ENCODE assay signal across 9 cellular contexts in genomic region chr12:47757360-47757839, GRCh38. TPM values are rescaled to one million over a fixed set of nuclear protein-coding genes. Genes with fewer than 3 reads are reported as not detected.
DNase-seq lines count a peak whose midpoint lies in the region; ATAC-seq and TF ChIP-seq lines count a peak whose summit lies in the region.
"Had no signal": no experiment of that assay in that cellular context is flagged by ENCODE, and none has a peak within 500 bp of the region (broad histone marks: within the 10 kb centered on the region; RNA-seq: fewer than 3 reads in every experiment).

No MANE protein-coding gene starts in this region.

- peak overlapping the region; percentile 13 for H3K27ac Mint-ChIP-seq in activated naive CD8-positive, alpha-beta T cell treated with anti-CD3 and anti-CD28 coated beads, Interleukin-2, amount 10 ng/mL, durations not matched to agents 7 days and 5 days
- no peak overlapping the region for H3K27ac Mint-ChIP-seq in activated naive CD8-positive, alpha-beta T cell treated with anti-CD3 and anti-CD28 coated beads for 36 hours
- H3K27ac Mint-ChIP-seq in dendritic cell treated with granulocyte-macrophage colony-stimulating factor and Interleukin-4, amounts not matched to agents 40 ng/mL and 50 ng/mL, for 4 days: peak overlapping the region; percentile 3

- H3K79me2 ChIP-seq in MM.1S (ENCODE audit: low read length): no peaks in the 10 kb centered on the region

- H3K9ac ChIP-seq in mucosa of stomach (ENCODE audit: low read length): peak overlapping the region; percentile 90
- H3K9ac ChIP-seq in MM.1S (ENCODE audit: low read length): no peak overlapping the region

- H3K4me3 Mint-ChIP-seq in activated naive CD8-positive, alpha-beta T cell treated with anti-CD3 and anti-CD28 coated beads, Interleukin-2, amount 10 ng/mL, durations not matched to agents 7 days and 5 days: no peak overlapping the region
- no peak overlapping the region for H3K4me3 Mint-ChIP-seq in activated naive CD8-positive, alpha-beta T cell treated with anti-CD3 and anti-CD28 coated beads for 36 hours
- H3K4me3 Mint-ChIP-seq in dendritic cell treated with granulocyte-macrophage colony-stimulating factor and Interleukin-4, amounts not matched to agents 40 ng/mL and 50 ng/mL, for 4 days: no peak overlapping the region

- H3K36me3 ChIP-seq in mucosa of stomach (ENCODE audit: control insufficient read depth, insufficient read depth, low read length): no peaks in the 10 kb centered on the region
- H3K36me3 ChIP-seq in tibial artery: no peaks in the 10 kb centered on the region
- H3K36me3 ChIP-seq in BE2C: no peaks in the 10 kb centered on the region
- H3K36me3 ChIP-seq in MG63: no peaks in the 10 kb centered on the region
- no peaks in the 10 kb centered on the region for H3K36me3 ChIP-seq in MM.1S (replicated peaks; ENCODE audit: insufficient read depth, low read length)

- intact Hi-C loops in dendritic cell treated with granulocyte-macrophage colony-stimulating factor and Interleukin-4, amounts not matched to agents 40 ng/mL and 50 ng/mL, for 4 days (cut with micrococcal nuclease): loop anchor here (5.0 kb wide), 1 partner anchor 105 kb away; no protein-coding TSS in a partner anchor
- intact Hi-C loops in tibial artery (cut with DNase I; ENCODE audit: low total_unique reads): no loop called here

- peak overlapping the region; percentile 77 to 83 for H3K27ac ChIP-seq in tibial artery
- H3K27ac ChIP-seq in MM.1S (ENCODE audit: low read length): no peak overlapping the region

- POLR2A ChIA-PET in activated naive CD8-positive, alpha-beta T cell treated with anti-CD3 and anti-CD28 coated beads, Interleukin-2, amount 10 ng/mL, durations not matched to agents 7 days and 5 days (lab: Charles Lee): interaction anchor here (1.5 kb wide), 1 partner anchor 10 kb away, joined by 5 read pairs; no protein-coding TSS in a partner anchor

- no peaks in the 10 kb centered on the region for H3K36me3 Mint-ChIP-seq in activated naive CD8-positive, alpha-beta T cell treated with anti-CD3 and anti-CD28 coated beads, Interleukin-2, amount 10 ng/mL, durations not matched to agents 7 days and 5 days
- no peaks in the 10 kb centered on the region for H3K36me3 Mint-ChIP-seq in activated naive CD8-positive, alpha-beta T cell treated with anti-CD3 and anti-CD28 coated beads for 36 hours
- H3K36me3 Mint-ChIP-seq in dendritic cell treated with granulocyte-macrophage colony-stimulating factor and Interleukin-4, amounts not matched to agents 40 ng/mL and 50 ng/mL, for 4 days (ENCODE audit: low read depth): no peaks in the 10 kb centered on the region

- peaks cover 32% of the 10 kb centered on the region for H3K4me1 Mint-ChIP-seq in activated naive CD8-positive, alpha-beta T cell treated with anti-CD3 and anti-CD28 coated beads, Interleukin-2, amount 10 ng/mL, durations not matched to agents 7 days and 5 days
- peaks cover 35% of the 10 kb centered on the region for H3K4me1 Mint-ChIP-seq in activated naive CD8-positive, alpha-beta T cell treated with anti-CD3 and anti-CD28 coated beads for 36 hours
- H3K4me1 Mint-ChIP-seq in dendritic cell treated with granulocyte-macrophage colony-stimulating factor and Interleukin-4, amounts not matched to agents 40 ng/mL and 50 ng/mL, for 4 days (ENCODE audit: low read depth): peaks cover 46% of the 10 kb centered on the region

- no peaks in the 10 kb centered on the region for H3K9me3 Mint-ChIP-seq in activated naive CD8-positive, alpha-beta T cell treated with anti-CD3 and anti-CD28 coated beads, Interleukin-2, amount 10 ng/mL, durations not matched to agents 7 days and 5 days
- H3K9me3 Mint-ChIP-seq in activated naive CD8-positive, alpha-beta T cell treated with anti-CD3 and anti-CD28 coated beads for 36 hours: no peaks in the 10 kb centered on the region
- H3K9me3 Mint-ChIP-seq in dendritic cell treated with granulocyte-macrophage colony-stimulating factor and Interleukin-4, amounts not matched to agents 40 ng/mL and 50 ng/mL, for 4 days: no peaks in the 10 kb centered on the region

- H3K27me3 ChIP-seq in mucosa of stomach (ENCODE audit: control insufficient read depth, insufficient read depth, low read length) (no peaks in the 10 kb centered on the region), tibial artery (no peaks in the 10 kb centered on the region), BE2C (no peaks in the 10 kb centered on the region), MG63 (no peaks in the 10 kb centered on the region), MM.1S (replicated peaks; ENCODE audit: insufficient read depth, low read length) (0 out of 2 replicates have a peak, but pooled peaks cover 3% of the 10 kb centered on the region)

- H3K4me3 ChIP-seq in mucosa of stomach (ENCODE audit: low read length): peak overlapping the region; percentile 74
- peak overlapping the region; percentile 58 to 79 for H3K4me3 ChIP-seq in tibial artery
- H3K4me3 ChIP-seq in BE2C (ENCODE audit: low read depth, low read length): no peak overlapping the region
- H3K4me3 ChIP-seq in MG63: no peak overlapping the region
- H3K4me3 ChIP-seq in MM.1S (ENCODE audit: low read length): no peak overlapping the region

- H3K4me2 ChIP-seq in MM.1S (ENCODE audit: low read depth, low read length): no peak overlapping the region

- peaks cover 16% of the 10 kb centered on the region for H3F3A ChIP-seq in MM.1S (ENCODE audit: insufficient read depth, low read length)

- H2AFZ ChIP-seq in MM.1S (ENCODE audit: low read length): no peak overlapping the region

- H3K9me3 ChIP-seq in mucosa of stomach (ENCODE audit: control insufficient read depth, low read length) (no peaks in the 10 kb centered on the region), tibial artery (no peaks in the 10 kb centered on the region), BE2C (no peaks in the 10 kb centered on the region), MG63 (no peaks in the 10 kb centered on the region), MM.1S (replicated peaks; ENCODE audit: insufficient read depth, low read length) (no peaks in the 10 kb centered on the region)

- H3K27me3 Mint-ChIP-seq in activated naive CD8-positive, alpha-beta T cell treated with anti-CD3 and anti-CD28 coated beads, Interleukin-2, amount 10 ng/mL, durations not matched to agents 7 days and 5 days: peaks cover 4% of the 10 kb centered on the region
- H3K27me3 Mint-ChIP-seq in activated naive CD8-positive, alpha-beta T cell treated with anti-CD3 and anti-CD28 coated beads for 36 hours: no peaks in the 10 kb centered on the region
- H3K27me3 Mint-ChIP-seq in dendritic cell treated with granulocyte-macrophage colony-stimulating factor and Interleukin-4, amounts not matched to agents 40 ng/mL and 50 ng/mL, for 4 days: peaks cover 27% of the 10 kb centered on the region

- no peak for DNase-seq in activated naive CD8-positive, alpha-beta T cell treated with anti-CD3 and anti-CD28 coated beads, Interleukin-2, amount 10 ng/mL, durations not matched to agents 7 days and 5 days
- DNase-seq in activated naive CD8-positive, alpha-beta T cell treated with anti-CD3 and anti-CD28 coated beads for 36 hours: no peak
- DNase-seq in tibial artery (no peak), BE2C (no peak), MG63 (no peak), MM.1S (no peak)
- DNase-seq: left colon had no signal

- peaks cover 71% of the 10 kb centered on the region for H3K4me1 ChIP-seq in mucosa of stomach (ENCODE audit: control insufficient read depth, insufficient read depth, low read length)
- H3K4me1 ChIP-seq in tibial artery: peaks cover 0 to 71% (median 65%) of the 10 kb centered on the region in 4 donors
- peaks cover 57% of the 10 kb centered on the region for H3K4me1 ChIP-seq in BE2C
- H3K4me1 ChIP-seq in MM.1S (ENCODE audit: low read length): peaks cover 32% of the 10 kb centered on the region

- no peak for ATAC-seq in activated naive CD8-positive, alpha-beta T cell treated with anti-CD3 and anti-CD28 coated beads, Interleukin-2, amount 10 ng/mL, durations not matched to agents 7 days and 5 days (ENCODE audit: low read depth)
- ATAC-seq: left colon had no signal

- H3K9me2 ChIP-seq in MM.1S (replicated peaks; ENCODE audit: insufficient read depth, low read length): no peaks in the 10 kb centered on the region

- H4K20me1 ChIP-seq in MM.1S (ENCODE audit: insufficient read depth, low read length): no peaks in the 10 kb centered on the region

- TF ChIP-seq CTCF in tibial artery (IDR thresholded peaks at IDR 0.05) (no peak), BE2C (IDR thresholded peaks at IDR 0.05; ENCODE audit: low read depth, low read length) (no peak), MM.1S (IDR thresholded peaks at IDR 0.05; ENCODE audit: low read length) (no peak)

RNA-seq across cellular contexts. Expression of gene RAPGEF3, which starts 1.3 kb away (rescaled TPM):
- total RNA-seq in activated naive CD8-positive, alpha-beta T cell treated with anti-CD3 and anti-CD28 coated beads, Interleukin-2, amount 10 ng/mL, durations not matched to agents 7 days and 5 days: 1 to 10 TPM in 1 of 2 experiments, under 1 TPM in 1; 0.94 to 1.1 TPM
- total RNA-seq in activated naive CD8-positive, alpha-beta T cell treated with anti-CD3 and anti-CD28 coated beads for 36 hours: under 1 TPM; 0.27 to 0.54 TPM
- 22.4 TPM for polyA plus RNA-seq in BE2C (2012; ENCODE audit: insufficient read depth, insufficient read length, low read depth)
- total RNA-seq in MG63 (2014; rRNA removed; shearing (Covaris generic); ENCODE audit: low replicate concordance): 2.9 and 6.1 TPM in 2 replicates

RNA-seq across cellular contexts. Expression of gene SLC48A1, which starts 15.6 kb away (rescaled TPM):
- total RNA-seq in activated naive CD8-positive, alpha-beta T cell treated with anti-CD3 and anti-CD28 coated beads, Interleukin-2, amount 10 ng/mL, durations not matched to agents 7 days and 5 days: 10 to 100 TPM; 13.4 to 13.9 TPM
- total RNA-seq in activated naive CD8-positive, alpha-beta T cell treated with anti-CD3 and anti-CD28 coated beads for 36 hours: 1 to 10 TPM; 5.4 to 6.0 TPM
- 65.5 TPM for polyA plus RNA-seq in BE2C (2012; ENCODE audit: insufficient read depth, insufficient read length, low read depth)
- total RNA-seq in MG63 (2014; rRNA removed; shearing (Covaris generic); ENCODE audit: low replicate concordance): 14.2 and 17.6 TPM in 2 replicates

RNA-seq across cellular contexts. Expression of gene ENDOU, which starts 32.1 kb away (rescaled TPM):
- total RNA-seq in activated naive CD8-positive, alpha-beta T cell treated with anti-CD3 and anti-CD28 coated beads, Interleukin-2, amount 10 ng/mL, durations not matched to agents 7 days and 5 days: under 1 TPM in 1 of 2 experiments, not detected in 1; 0.30 TPM
- under 1 TPM in 1 of 2 experiments, not detected in 1; 0.08 TPM for total RNA-seq in activated naive CD8-positive, alpha-beta T cell treated with anti-CD3 and anti-CD28 coated beads for 36 hours
- polyA plus RNA-seq in BE2C (2012; ENCODE audit: insufficient read depth, insufficient read length, low read depth): not detected
- not detected in 2 replicates for total RNA-seq in MG63 (2014; rRNA removed; shearing (Covaris generic); ENCODE audit: low replicate concordance)
- total RNA-seq: left colon had no signal

RNA-seq across cellular contexts. Expression of gene RPAP3, which starts 51.6 kb away (rescaled TPM):
- 10 to 100 TPM; 36.0 to 41.1 TPM for total RNA-seq in activated naive CD8-positive, alpha-beta T cell treated with anti-CD3 and anti-CD28 coated beads, Interleukin-2, amount 10 ng/mL, durations not matched to agents 7 days and 5 days
- 10 to 100 TPM; 58.7 to 61.8 TPM for total RNA-seq in activated naive CD8-positive, alpha-beta T cell treated with anti-CD3 and anti-CD28 coated beads for 36 hours
- polyA plus RNA-seq in BE2C (2012; ENCODE audit: insufficient read depth, insufficient read length, low read depth): 12.9 TPM
- total RNA-seq in MG63 (2014; rRNA removed; shearing (Covaris generic); ENCODE audit: low replicate concordance): 18.1 and 56.5 TPM in 2 replicates

Comparison
In these comparisons a context has a peak if more than half of its experiments do, and no peak if none do; other contexts are left out.
1. H3K4me3 ChIP-seq: peak in mucosa of stomach (single experiment) and tibial artery (2 of 2); none in BE2C (single experiment), MG63 (single experiment) and MM.1S (single experiment).